In genomic region chr1:212607206-212607923, GRCh38 we compare ENCODE assay signal across 8 cellular contexts. TPM values are rescaled to one million over a fixed set of nuclear protein-coding genes. Genes with fewer than 3 reads are reported as not detected.
DNase-seq lines count a peak whose midpoint lies in the region; ATAC-seq and TF ChIP-seq lines count a peak whose summit lies in the region.

No MANE protein-coding gene starts in this region.

- peak overlapping the region; percentile 57 for H3K27ac Mint-ChIP-seq in activated naive CD4-positive, alpha-beta T cell treated with anti-CD3 and anti-CD28 coated beads for 36 hours
- H3K27ac Mint-ChIP-seq in type B pancreatic cell = peak overlapping the region; percentile 98

- no peaks in the 10 kb centered on the region for H4K20me1 ChIP-seq in OCI-LY7 (ENCODE audit: insufficient read depth, low read length)

- CTCF ChIA-PET in activated naive CD4-positive, alpha-beta T cell treated with anti-CD3 and anti-CD28 coated beads for 36 hours (lab: Charles Lee) = interaction anchor here (1.0 to 2.9 kb wide), 3 partner anchors 10 to 130 kb away, joined by 3 to 15 read pairs (median 3); no protein-coding TSS in a partner anchor
- CTCF ChIA-PET in OCI-LY7 (lab: Charles Lee; ENCODE audit: unreplicated experiment) = no interaction called here

- H3K9me2 ChIP-seq in OCI-LY7 (ENCODE audit: insufficient read depth, low read length) = no peaks in the 10 kb centered on the region

- no peaks in the 10 kb centered on the region for H3K9me3 ChIP-seq in OCI-LY7 (ENCODE audit: low read length)

- H3K27ac ChIP-seq in OCI-LY7 (ENCODE audit: low read depth, low read length, poor library complexity, severe bottlenecking) = no peak overlapping the region

- peaks cover 42% of the 10 kb centered on the region for H3K4me1 Mint-ChIP-seq in activated naive CD4-positive, alpha-beta T cell treated with anti-CD3 and anti-CD28 coated beads for 36 hours (ENCODE audit: low read depth)
- H3K4me1 Mint-ChIP-seq in type B pancreatic cell (ENCODE audit: unreplicated experiment) = peaks cover 29% of the 10 kb centered on the region

- no TSS peak for BruUV-seq in OCI-LY7 (replicated peaks; lab: Mats Ljungman, UMichigan)

- no peaks in the 10 kb centered on the region for H3K79me2 ChIP-seq in OCI-LY7 (ENCODE audit: insufficient read depth, low read depth, low read length)

- H3K36me3 Mint-ChIP-seq in activated naive CD4-positive, alpha-beta T cell treated with anti-CD3 and anti-CD28 coated beads for 36 hours (ENCODE audit: low read depth) = peaks cover 25% of the 10 kb centered on the region
- no peaks in the 10 kb centered on the region for H3K36me3 Mint-ChIP-seq in type B pancreatic cell

- peaks cover 4% of the 10 kb centered on the region for H3K4me1 ChIP-seq in OCI-LY7 (ENCODE audit: insufficient read depth, low read length, poor library complexity, severe bottlenecking)

- peak overlapping the region; percentile 90 for H3K4me3 Mint-ChIP-seq in activated naive CD4-positive, alpha-beta T cell treated with anti-CD3 and anti-CD28 coated beads for 36 hours
- peak overlapping the region; percentile 93 for H3K4me3 Mint-ChIP-seq in type B pancreatic cell

- H3K9me3 Mint-ChIP-seq in activated naive CD4-positive, alpha-beta T cell treated with anti-CD3 and anti-CD28 coated beads for 36 hours = no peaks in the 10 kb centered on the region
- no peaks in the 10 kb centered on the region for H3K9me3 Mint-ChIP-seq in type B pancreatic cell

- TF ChIP-seq CTCF in OCI-LY7 (conservative IDR thresholded peaks at IDR 0.05; ENCODE audit: low read length) (no peak), choroid plexus epithelial cell (conservative IDR thresholded peaks at IDR 0.05; ENCODE audit: low read depth, low read length) (no peak), type B pancreatic cell (conservative IDR thresholded peaks at IDR 0.05) (no peak)

- H3K36me3 ChIP-seq in OCI-LY7 (ENCODE audit: insufficient read depth, low read length) = no peaks in the 10 kb centered on the region

- ATAC-seq in HG02852 (IDR thresholded peaks at IDR 0.05; ENCODE audit: unreplicated experiment) = no peak

- H3K27me3 Mint-ChIP-seq in activated naive CD4-positive, alpha-beta T cell treated with anti-CD3 and anti-CD28 coated beads for 36 hours (ENCODE audit: low read depth) = peaks cover 48% of the 10 kb centered on the region
- peaks cover 72% of the 10 kb centered on the region for H3K27me3 Mint-ChIP-seq in type B pancreatic cell

- intact Hi-C loops in activated naive CD4-positive, alpha-beta T cell treated with anti-CD3 and anti-CD28 coated beads for 36 hours (cut with micrococcal nuclease) = loop anchor here (5.0 kb wide), 1 partner anchor 195 kb away; the partner anchor contains the start of gene PACC1
- intact Hi-C loops in OCI-LY7 (cut with micrococcal nuclease; ENCODE audit: unreplicated experiment) = loop anchor here (5.0 kb wide), 3 partner anchors 60 to 185 kb away; partner anchors contain the start of genes NSL1 and TATDN3

- peak overlapping the region; percentile 86; the same call in 1 of the 2 replicates for H2AFZ ChIP-seq in OCI-LY7 (ENCODE audit: low read length)

- H3K4me3 ChIP-seq in OCI-LY7 (ENCODE audit: low read depth, low read length, poor library complexity, severe bottlenecking) (peak overlapping the region; percentile 78), choroid plexus epithelial cell (ENCODE audit: low read depth, low read length) (peak overlapping the region; percentile 83)

- POLR2A ChIA-PET in OCI-LY7 (lab: Charles Lee) = no interaction called here

- peak overlapping the region; percentile 94 for H3K4me2 ChIP-seq in OCI-LY7 (ENCODE audit: low read length)

- no peak for DNase-seq in activated naive CD4-positive, alpha-beta T cell treated with anti-CD3 and anti-CD28 coated beads for 36 hours
- no peak for DNase-seq in activated naive CD4-positive, alpha-beta T cell treated with anti-CD3 and anti-CD28 coated beads, Interleukin-2, amount 50 U/mL, for 16 hours
- DNase-seq in OCI-LY7 (ENCODE audit: low spot score) (peak; percentile 4), choroid plexus epithelial cell (ENCODE audit: low read depth) (no peak), medulla oblongata (ENCODE audit: extremely low spot score) (peak; percentile 32), type B pancreatic cell (ENCODE audit: extremely low spot score, unreplicated experiment) (no peak), iPS-NIHi11 (ENCODE audit: low spot score) (no peak)

RNA-seq across cellular contexts. Expression of gene ATF3, which starts 1.2 kb away (rescaled TPM):
- 10 to 100 TPM; 67.4 to 67.7 TPM for total RNA-seq in activated naive CD4-positive, alpha-beta T cell treated with anti-CD3 and anti-CD28 coated beads for 36 hours
- total RNA-seq in OCI-LY7 (2014; rRNA removed; shearing (Covaris generic)) = 2.7 and 4.7 TPM in 2 replicates
- total RNA-seq in OCI-LY7 (2022) (2.9 and 3.7 TPM in 2 replicates), type B pancreatic cell (ENCODE audit: low replicate concordance) (23.9 and 117 TPM in 2 replicates)

Comparison
In these comparisons a context has a peak if more than half of its experiments do, and no peak if none do; other contexts are left out.
1. DNase-seq: peak in OCI-LY7 (single experiment) and medulla oblongata (single experiment); none in activated naive CD4-positive, alpha-beta T cell treated with anti-CD3 and anti-CD28 coated beads for 36 hours (single experiment), activated naive CD4-positive, alpha-beta T cell treated with anti-CD3 and anti-CD28 coated beads, Interleukin-2, amount 50 U/mL, for 16 hours (single experiment), choroid plexus epithelial cell (single experiment), type B pancreatic cell (single experiment) and iPS-NIHi11 (single experiment).